16 cellular contexts compared by ENCODE assay signal in the genomic region with DNA sequence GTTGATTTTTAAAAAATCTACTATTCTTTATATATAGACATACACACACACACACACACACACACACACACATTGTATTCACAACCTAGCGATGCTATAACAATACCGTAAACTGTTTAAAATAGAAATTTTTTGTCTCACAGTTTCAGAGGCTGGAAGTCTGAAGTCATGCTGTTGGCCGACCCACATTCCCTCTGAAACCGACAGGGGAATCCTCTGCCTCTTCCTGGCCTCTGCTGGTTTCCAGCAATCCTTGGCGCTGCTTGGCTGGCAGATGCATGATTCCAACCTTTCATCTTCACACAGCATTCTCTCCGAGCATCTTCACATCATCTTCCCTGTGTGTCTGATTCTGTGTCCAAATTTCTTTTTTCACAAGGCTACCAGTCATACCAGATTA.
DNase-seq lines count a peak whose midpoint lies in the region; ATAC-seq and TF ChIP-seq lines count a peak whose summit lies in the region.
"Had no signal": no experiment of that assay in that cellular context is flagged by ENCODE, and none has a peak within 500 bp of the region (broad histone marks: within the 10 kb centered on the region; RNA-seq: fewer than 3 reads in every experiment).

No MANE protein-coding gene starts in this region.

- no peak overlapping the region for H3K14ac ChIP-seq in IMR-90 (replicated peaks; ENCODE audit: low read depth, low read length)

- no peak overlapping the region for H3K9ac ChIP-seq in IMR-90 (ENCODE audit: low read depth, low read length)

- no peak for TF ChIP-seq RAD21 in IMR-90 (IDR thresholded peaks at IDR 0.05; ENCODE audit: low read length)

- H4K20me1 ChIP-seq in IMR-90 (ENCODE audit: insufficient read depth, low read length) = no peaks in the 10 kb centered on the region

- H2BK20ac ChIP-seq in IMR-90 (ENCODE audit: low read depth, low read length) = no peak overlapping the region

- H3K4me1 Mint-ChIP-seq in mesothelial cell of epicardium = peaks cover 34% of the 10 kb centered on the region
- peaks cover 18% of the 10 kb centered on the region for H3K4me1 Mint-ChIP-seq in type B pancreatic cell (ENCODE audit: unreplicated experiment)
- H3K4me1 Mint-ChIP-seq: IgD-negative memory B cell had no signal

- H2BK5ac ChIP-seq in IMR-90 (ENCODE audit: low read depth, low read length, poor library complexity, severe bottlenecking) = no peak overlapping the region

- H2BK120ac ChIP-seq in IMR-90 (ENCODE audit: low read depth, low read length) = 0 out of 2 replicates have a peak overlapping the region, but pooled peaks have one; percentile 9

- TF ChIP-seq CTCF in IMR-90 (conservative IDR thresholded peaks at IDR 0.05; ENCODE audit: low read depth, low read length) = no peak
- TF ChIP-seq CTCF in mesothelial cell of epicardium (IDR thresholded peaks at IDR 0.05; ENCODE audit: unreplicated experiment) = no peak
- no peak for TF ChIP-seq CTCF in type B pancreatic cell (conservative IDR thresholded peaks at IDR 0.05)
- no peak for TF ChIP-seq CTCF in testis (IDR thresholded peaks at IDR 0.05)

- no peak overlapping the region for H4K8ac ChIP-seq in IMR-90 (ENCODE audit: low read depth in 2 of 2, low read length in 2 of 2)

- intact Hi-C loops in IMR-90 (cut with micrococcal nuclease) = no loop called here
- intact Hi-C loops in testis (cut with DNase I; ENCODE audit: low total_unique reads) = no loop called here

- dilution Hi-C loops in IMR-90 (cut with HindIII; ENCODE audit: low sequenced_read_pairs, unreplicated experiment) = no loop called here

- peak overlapping the region; percentile 41 for H4K91ac ChIP-seq in IMR-90 (ENCODE audit: insufficient read depth, low read depth, low read length)

- no TSS peak for BruUV-seq in IMR-90 (replicated peaks; lab: Mats Ljungman, UMichigan)

- ATAC-seq in IMR-90 (ENCODE audit: low read depth) = no peak
- ATAC-seq: A549, GM23338 had no signal

- H3K79me1 ChIP-seq in IMR-90 (ENCODE audit: low read depth in 1 of 2, low read length in 2 of 2) = no peaks in the 10 kb centered on the region

- H3K4me3 Mint-ChIP-seq in mesothelial cell of epicardium (no peak overlapping the region), type B pancreatic cell (no peak overlapping the region)
- H3K4me3 Mint-ChIP-seq: CD4-positive, alpha-beta T cell; GM23338; H9; IgD-negative memory B cell had no signal

- H3K4me2 ChIP-seq in IMR-90 (ENCODE audit: low read depth, low read length) = no peak overlapping the region
- H3K4me2 ChIP-seq: A549, GM23338 had no signal

- no peak for TF ChIP-seq POLR2A in IMR-90 (IDR thresholded peaks at IDR 0.05; ENCODE audit: low read depth, low read length)
- no peak for TF ChIP-seq POLR2A in testis (IDR thresholded peaks at IDR 0.05)

- no peak overlapping the region for H2AK5ac ChIP-seq in IMR-90 (ENCODE audit: low read depth, low read length)

- no peak overlapping the region for H3K56ac ChIP-seq in IMR-90 (ENCODE audit: extremely low read depth, insufficient read depth, low read length)

- H3K9me3 Mint-ChIP-seq in mesothelial cell of epicardium = no peaks in the 10 kb centered on the region
- peaks cover 9% of the 10 kb centered on the region for H3K9me3 Mint-ChIP-seq in type B pancreatic cell
- H3K9me3 Mint-ChIP-seq: CD4-positive, alpha-beta T cell; IgD-negative memory B cell had no signal

- H3K27me3 Mint-ChIP-seq in mesothelial cell of epicardium (ENCODE audit: low read depth) = no peaks in the 10 kb centered on the region
- H3K27me3 Mint-ChIP-seq in type B pancreatic cell = no peaks in the 10 kb centered on the region
- H3K27me3 Mint-ChIP-seq: CD4-positive, alpha-beta T cell had no signal

- no peak overlapping the region for H3K23ac ChIP-seq in IMR-90 (ENCODE audit: low read depth, low read length)

- H4K5ac ChIP-seq in IMR-90 (ENCODE audit: low read depth, low read length) = no peak overlapping the region

- H3K4me3 ChIP-seq in IMR-90 (ENCODE audit: insufficient read depth, low read depth, low read length) (no peak overlapping the region), testis (no peak overlapping the region)
- H3K4me3 ChIP-seq: A549, GM23338 had no signal

- POLR2A ChIA-PET in IMR-90 (lab: Charles Lee; ENCODE audit: unreplicated experiment) = no interaction called here

- H3K9me1 ChIP-seq in IMR-90 (ENCODE audit: insufficient read depth, low read length) = peaks cover 8% of the 10 kb centered on the region; the same call in 1 of the 2 replicates

- H3K36me3 ChIP-seq in IMR-90 (ENCODE audit: control insufficient read depth, insufficient read depth, low read length) (no peaks in the 10 kb centered on the region), testis (ENCODE audit: low read depth, missing control alignments) (no peaks in the 10 kb centered on the region)

- H3K27ac ChIP-seq in IMR-90 (ENCODE audit: insufficient read depth, low read length) (no peak overlapping the region), testis (no peak overlapping the region)
- H3K27ac ChIP-seq: 22Rv1, A549, C4-2B had no signal

- WGBS in IMR-90 (ENCODE audit: extremely low coverage in 2 of 2, insufficient read length in 1 of 2), 2 experiments = 54% methylated on average over 4 of the region's 6 CpGs; no CpG with 5 or more reads in 1 of the 2 experiments
- 82% methylated on average over 6 of the region's 6 CpGs for WGBS in testis, 2 donors

- H3K27me3 ChIP-seq in IMR-90 (ENCODE audit: control insufficient read depth, insufficient read depth, low read length) = no peaks in the 10 kb centered on the region
- no peaks in the 10 kb centered on the region for H3K27me3 ChIP-seq in testis

- CTCF ChIA-PET in IMR-90 (lab: Yijun Ruan, JAX) = no interaction called here

- in situ Hi-C loops in IMR-90 (cut with MboI; ENCODE audit: low sequenced_read_pairs) = no loop called here

- no peaks in the 10 kb centered on the region for H3K36me3 Mint-ChIP-seq in mesothelial cell of epicardium
- H3K36me3 Mint-ChIP-seq in type B pancreatic cell = no peaks in the 10 kb centered on the region

- H2AFZ ChIP-seq in IMR-90 (replicated peaks; ENCODE audit: low read length, poor library complexity) = no peak overlapping the region
- H2AFZ ChIP-seq: GM23338 had no signal

- H3K4me1 ChIP-seq in IMR-90 (ENCODE audit: control insufficient read depth, insufficient read depth, low read length) (peaks cover 8% of the 10 kb centered on the region), testis (no peaks in the 10 kb centered on the region)
- H3K4me1 ChIP-seq: Caco-2 had no signal

- no peak overlapping the region for H3K18ac ChIP-seq in IMR-90 (ENCODE audit: low read depth, low read length)

- H2BK15ac ChIP-seq in IMR-90 (ENCODE audit: low read depth, low read length) = no peak overlapping the region

- H2AK9ac ChIP-seq in IMR-90 (replicated peaks; ENCODE audit: low read depth, low read length, poor library complexity) = no peak overlapping the region

- H3K27ac Mint-ChIP-seq in mesothelial cell of epicardium (peak overlapping the region; percentile 33), type B pancreatic cell (peak overlapping the region; percentile 92)
- H3K27ac Mint-ChIP-seq: CD4-positive, alpha-beta T cell; GM23338; H9; IgD-negative memory B cell had no signal

- H3K4ac ChIP-seq in IMR-90 (ENCODE audit: low read depth, low read length) = 0 out of 2 replicates have a peak overlapping the region, but pooled peaks have one; percentile 35

- no peaks in the 10 kb centered on the region for H3K9me3 ChIP-seq in IMR-90 (ENCODE audit: control insufficient read depth, insufficient read depth, low read length)
- H3K9me3 ChIP-seq in testis = no peaks in the 10 kb centered on the region
- H3K9me3 ChIP-seq: Caco-2 had no signal

- DNase-seq in IMR-90 (no peak), fibroblast of peridontal ligament (ENCODE audit: extremely low read depth) (peak; percentile 24), mesothelial cell of epicardium (ENCODE audit: low spot score in 2 of 2, unreplicated experiment in 2 of 2) (no peak), type B pancreatic cell (ENCODE audit: extremely low spot score, unreplicated experiment) (no peak), activated T-cell treated with anti-CD3 and anti-CD28 coated beads for 4 hours (no peak), testis (no peak)
- no peak for DNase-seq in activated CD4-positive, alpha-beta T cell treated with anti-CD3 and anti-CD28 coated beads, Interleukin-2, amount 50 U/mL, for 4 hours
- DNase-seq: AML-193; Caco-2; CD4-positive, alpha-beta T cell; H9 had no signal

TF ChIP-seq in IMR-90, 13 proteins besides CTCF, POLR2A, EP300 and RAD21:
- TF ChIP-seq FOS (IDR thresholded peaks at IDR 0.05; ENCODE audit: low read depth, low read length) (no peak), BHLHE40 (IDR thresholded peaks at IDR 0.05; ENCODE audit: low read depth, low read length) (no peak), MXI1 (IDR thresholded peaks at IDR 0.05; ENCODE audit: borderline replicate concordance, low read depth, low read length) (no peak), NFE2L2 (IDR thresholded peaks at IDR 0.05; ENCODE audit: low read depth, low read length) (no peak), MAZ (IDR thresholded peaks at IDR 0.05; ENCODE audit: borderline replicate concordance, low read depth, low read length) (no peak), MAFK (IDR thresholded peaks at IDR 0.05; ENCODE audit: low read depth, low read length) (no peak), RCOR1 (IDR thresholded peaks at IDR 0.05; ENCODE audit: insufficient replicate concordance, low read length) (no peak), CHD1 (IDR thresholded peaks at IDR 0.05; ENCODE audit: low read depth, low read length) (no peak), RFX5 (IDR thresholded peaks at IDR 0.05; ENCODE audit: low read depth, low read length) (no peak), SMC3 (IDR thresholded peaks at IDR 0.05; ENCODE audit: low read depth, low read length) (no peak), CEBPB (IDR thresholded peaks at IDR 0.05; ENCODE audit: low read depth, low read length) (no peak)
- TF ChIP-seq, protein P1, sequence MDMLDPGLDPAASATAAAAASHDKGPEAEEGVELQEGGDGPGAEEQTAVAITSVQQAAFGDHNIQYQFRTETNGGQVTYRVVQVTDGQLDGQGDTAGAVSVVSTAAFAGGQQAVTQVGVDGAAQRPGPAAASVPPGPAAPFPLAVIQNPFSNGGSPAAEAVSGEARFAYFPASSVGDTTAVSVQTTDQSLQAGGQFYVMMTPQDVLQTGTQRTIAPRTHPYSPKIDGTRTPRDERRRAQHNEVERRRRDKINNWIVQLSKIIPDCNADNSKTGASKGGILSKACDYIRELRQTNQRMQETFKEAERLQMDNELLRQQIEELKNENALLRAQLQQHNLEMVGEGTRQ (IDR thresholded peaks at IDR 0.05; ENCODE audit: low read depth, low read length) = no peak
- TF ChIP-seq, protein P2, sequence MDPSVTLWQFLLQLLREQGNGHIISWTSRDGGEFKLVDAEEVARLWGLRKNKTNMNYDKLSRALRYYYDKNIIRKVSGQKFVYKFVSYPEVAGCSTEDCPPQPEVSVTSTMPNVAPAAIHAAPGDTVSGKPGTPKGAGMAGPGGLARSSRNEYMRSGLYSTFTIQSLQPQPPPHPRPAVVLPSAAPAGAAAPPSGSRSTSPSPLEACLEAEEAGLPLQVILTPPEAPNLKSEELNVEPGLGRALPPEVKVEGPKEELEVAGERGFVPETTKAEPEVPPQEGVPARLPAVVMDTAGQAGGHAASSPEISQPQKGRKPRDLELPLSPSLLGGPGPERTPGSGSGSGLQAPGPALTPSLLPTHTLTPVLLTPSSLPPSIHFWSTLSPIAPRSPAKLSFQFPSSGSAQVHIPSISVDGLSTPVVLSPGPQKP (IDR thresholded peaks at IDR 0.05; ENCODE audit: borderline replicate concordance, low read depth, low read length) = no peak
